Comparison of ENCODE assay signal across 20 cellular contexts in genomic region chr7:131826960-131827359, GRCh38.
DNase-seq lines count a peak whose midpoint lies in the region; TF ChIP-seq lines count a peak whose summit lies in the region.
"Had no signal": no experiment of that assay in that cellular context is flagged by ENCODE, and none has a peak within 500 bp of the region (broad histone marks: within the 10 kb centered on the region; RNA-seq: fewer than 3 reads in every experiment).

No MANE protein-coding gene starts in this region.

- BruUV-seq in mammary epithelial cell (replicated peaks; lab: Mats Ljungman, UMichigan) (no TSS peak), MCF 10A (replicated peaks; lab: Mats Ljungman, UMichigan) (no TSS peak)

- DNase-seq in mammary epithelial cell (peak; percentile 7), MCF 10A (ENCODE audit: unreplicated experiment) (no peak), SK-MEL-5 (ENCODE audit: low read depth, low spot score) (peak; percentile 86), kidney tubule cell (ENCODE audit: low spot score) (peak; percentile 21), NCI-H1694 treated with DMSO at 0.1 percent for 48 hours (lab: John Stamatoyannopoulos, UW) (no peak), HFFc6 (no peak), dedifferentiated amniotic fluid mesenchymal stem cell (ENCODE audit: extremely low spot score) (no peak), NCI-H510A (lab: John Stamatoyannopoulos, UW) (no peak)
- DNase-seq: activated CD4-positive, alpha-beta T cell treated with anti-CD3 and anti-CD28 coated beads, Interleukin-2, amount 10 ng/mL, durations not matched to agents 7 days and 5 days; DMS153; heart right ventricle; immature natural killer cell; NCI-H524 treated with DMSO at 0.1 percent for 48 hours; SHP77 treated with DMSO at 0.1 percent for 48 hours; substantia nigra had no signal

- H3K27me3 Mint-ChIP-seq in MCF 10A (ENCODE audit: insufficient read depth, unreplicated experiment) = no peaks in the 10 kb centered on the region
- H3K27me3 Mint-ChIP-seq in HFFc6 (ENCODE audit: insufficient read depth) = peaks cover 42% of the 10 kb centered on the region

- no peaks in the 10 kb centered on the region for H3K4me1 ChIP-seq in mammary epithelial cell (ENCODE audit: insufficient read depth, low read length)
- H3K4me1 ChIP-seq: BLaER1 treated with 17β-estradiol and CSF1 and Interleukin-3, amounts not matched to agents 10 nM and 100 nM; vagina had no signal

- dilution Hi-C loops in mammary epithelial cell (cut with HindIII; ENCODE audit: low sequenced_read_pairs) = no loop called here

- H3K27me3 ChIP-seq in mammary epithelial cell (ENCODE audit: insufficient read depth, low read length) = peaks cover 16% of the 10 kb centered on the region
- H3K27me3 ChIP-seq: BLaER1 treated with 17β-estradiol and CSF1 and Interleukin-3, amounts not matched to agents 10 nM and 100 nM; vagina had no signal

- no peak overlapping the region for H3K4me2 ChIP-seq in mammary epithelial cell (ENCODE audit: insufficient read depth, low read depth, low read length)
- H3K4me2 ChIP-seq: BLaER1 treated with 17β-estradiol and CSF1 and Interleukin-3, amounts not matched to agents 10 nM and 100 nM had no signal

- H3K4me3 Mint-ChIP-seq in MCF 10A (ENCODE audit: unreplicated experiment) (no peak overlapping the region), HFFc6 (no peak overlapping the region)
- H3K4me3 Mint-ChIP-seq: activated CD4-positive, alpha-beta T cell treated with anti-CD3 and anti-CD28 coated beads, Interleukin-2, amount 10 ng/mL, durations not matched to agents 7 days and 5 days; immature natural killer cell; T-helper 1 cell treated with Interleukin-12 subunit alpha and Interleukin-12 subunit beta and Interleukin-4 antibody, amounts not matched to agents 30 μg/mL and 1 μg/mL, for 36 hours had no signal

- H3K4me3 ChIP-seq in mammary epithelial cell (replicated peaks in 1 of 3; ENCODE audit: insufficient read depth in 1 of 3, low read depth in 2 of 3, low read length in 3 of 3) = no peak overlapping the region
- H3K4me3 ChIP-seq: BLaER1 treated with 17β-estradiol and CSF1 and Interleukin-3, amounts not matched to agents 10 nM and 100 nM; coronary artery; GM12878; heart right ventricle; vagina had no signal

- CTCF ChIA-PET in mammary epithelial cell (lab: Charles Lee; ENCODE audit: low non-redundant PET) = no interaction called here
- CTCF ChIA-PET in MCF 10A (lab: Yijun Ruan, JAX) = interaction anchor here (0.5 kb wide), 1 partner anchor 72 kb away, joined by 3 read pairs; no protein-coding TSS in a partner anchor

- TF ChIP-seq CTCF in mammary epithelial cell (conservative IDR thresholded peaks at IDR 0.05 in 1 of 2, IDR thresholded peaks at IDR 0.05 in 1 of 2; ENCODE audit: extremely low read depth in 1 of 2, insufficient read depth in 1 of 2, low read depth in 1 of 2, low read length in 2 of 2) = no peak
- no peak for TF ChIP-seq CTCF in MCF 10A (IDR thresholded peaks at IDR 0.05; ENCODE audit: unreplicated experiment)
- TF ChIP-seq CTCF in HFFc6 (IDR thresholded peaks at IDR 0.05) = no peak

- no peaks in the 10 kb centered on the region for H3K9me3 ChIP-seq in mammary epithelial cell (replicated peaks; ENCODE audit: insufficient read depth, low read length)
- H3K9me3 ChIP-seq: vagina had no signal

- WGBS in mammary epithelial cell (ENCODE audit: low coverage, missing lambda C conversion rate) = 34% methylated on average over 8 of the region's 8 CpGs

- H3K36me3 ChIP-seq in mammary epithelial cell (ENCODE audit: insufficient read depth, low read length) = no peaks in the 10 kb centered on the region
- H3K36me3 ChIP-seq: BLaER1 treated with 17β-estradiol and CSF1 and Interleukin-3, amounts not matched to agents 10 nM and 100 nM; heart right ventricle; vagina had no signal

- in situ Hi-C loops in mammary epithelial cell (cut with MboI; ENCODE audit: low sequenced_read_pairs in 2 of 2) (no loop called here), SK-MEL-5 (cut with HindIII; ENCODE audit: low pct_unique_long_range_greater_than_20kb, low sequenced_read_pairs) (no loop called here)

- H3K79me2 ChIP-seq in mammary epithelial cell (ENCODE audit: insufficient read depth, low read length) = no peaks in the 10 kb centered on the region

- H3K9me3 Mint-ChIP-seq in MCF 10A (ENCODE audit: unreplicated experiment) (no peaks in the 10 kb centered on the region), HFFc6 (no peaks in the 10 kb centered on the region)
- H3K9me3 Mint-ChIP-seq: activated CD4-positive, alpha-beta T cell treated with anti-CD3 and anti-CD28 coated beads, Interleukin-2, amount 10 ng/mL, durations not matched to agents 7 days and 5 days; T-helper 1 cell treated with Interleukin-12 subunit alpha and Interleukin-12 subunit beta and Interleukin-4 antibody, amounts not matched to agents 30 μg/mL and 1 μg/mL, for 36 hours had no signal

- H3K4me1 Mint-ChIP-seq in MCF 10A (ENCODE audit: insufficient read depth, unreplicated experiment) = no peaks in the 10 kb centered on the region
- H3K4me1 Mint-ChIP-seq in HFFc6 (ENCODE audit: low read depth) = no peaks in the 10 kb centered on the region
- H3K4me1 Mint-ChIP-seq: activated CD4-positive, alpha-beta T cell treated with anti-CD3 and anti-CD28 coated beads, Interleukin-2, amount 10 ng/mL, durations not matched to agents 7 days and 5 days; immature natural killer cell had no signal

- H2AFZ ChIP-seq in mammary epithelial cell (ENCODE audit: low read depth, low read length) = no peak overlapping the region

- H3K27ac Mint-ChIP-seq in MCF 10A (ENCODE audit: low read depth, unreplicated experiment) (no peak overlapping the region), HFFc6 (no peak overlapping the region)
- H3K27ac Mint-ChIP-seq: activated CD4-positive, alpha-beta T cell treated with anti-CD3 and anti-CD28 coated beads, Interleukin-2, amount 10 ng/mL, durations not matched to agents 7 days and 5 days; immature natural killer cell; T-helper 1 cell treated with Interleukin-12 subunit alpha and Interleukin-12 subunit beta and Interleukin-4 antibody, amounts not matched to agents 30 μg/mL and 1 μg/mL, for 36 hours had no signal

- no peak overlapping the region for H3K27ac ChIP-seq in mammary epithelial cell (ENCODE audit: insufficient read depth, low read depth, low read length)
- H3K27ac ChIP-seq: BLaER1 treated with 17β-estradiol and CSF1 and Interleukin-3, amounts not matched to agents 10 nM and 100 nM; coronary artery; heart right ventricle; vagina had no signal

- POLR2A ChIA-PET in MCF 10A (lab: Yijun Ruan, JAX) = interaction anchor here (1.0 kb wide), 1 partner anchor 19 kb away, joined by 3 read pairs; no protein-coding TSS in a partner anchor

- no peaks in the 10 kb centered on the region for H4K20me1 ChIP-seq in mammary epithelial cell (ENCODE audit: insufficient read depth, low read length)
- H4K20me1 ChIP-seq: BLaER1 treated with 17β-estradiol and CSF1 and Interleukin-3, amounts not matched to agents 10 nM and 100 nM had no signal

- intact Hi-C loops in mammary epithelial cell (cut with micrococcal nuclease) = no loop called here
- intact Hi-C loops in MCF 10A (cut with micrococcal nuclease) = no loop called here

- H3K9ac ChIP-seq in mammary epithelial cell (ENCODE audit: insufficient read depth, low read length) = no peak overlapping the region
- H3K9ac ChIP-seq: BLaER1 treated with 17β-estradiol and CSF1 and Interleukin-3, amounts not matched to agents 10 nM and 100 nM had no signal

- H3K36me3 Mint-ChIP-seq in MCF 10A (ENCODE audit: insufficient read depth, unreplicated experiment) (peaks cover 5% of the 10 kb centered on the region), HFFc6 (ENCODE audit: low read depth) (no peaks in the 10 kb centered on the region)
- H3K36me3 Mint-ChIP-seq: immature natural killer cell had no signal

Comparison
In these comparisons a context has a peak if more than half of its experiments do, and no peak if none do; other contexts are left out.
1. DNase-seq: peak in mammary epithelial cell (single experiment), SK-MEL-5 (single experiment) and kidney tubule cell (single experiment); none in MCF 10A (single experiment), NCI-H1694 treated with DMSO at 0.1 percent for 48 hours (single experiment), HFFc6 (single experiment), dedifferentiated amniotic fluid mesenchymal stem cell (single experiment) and NCI-H510A (single experiment).